16 cellular contexts compared by ENCODE assay signal in the genomic region with DNA sequence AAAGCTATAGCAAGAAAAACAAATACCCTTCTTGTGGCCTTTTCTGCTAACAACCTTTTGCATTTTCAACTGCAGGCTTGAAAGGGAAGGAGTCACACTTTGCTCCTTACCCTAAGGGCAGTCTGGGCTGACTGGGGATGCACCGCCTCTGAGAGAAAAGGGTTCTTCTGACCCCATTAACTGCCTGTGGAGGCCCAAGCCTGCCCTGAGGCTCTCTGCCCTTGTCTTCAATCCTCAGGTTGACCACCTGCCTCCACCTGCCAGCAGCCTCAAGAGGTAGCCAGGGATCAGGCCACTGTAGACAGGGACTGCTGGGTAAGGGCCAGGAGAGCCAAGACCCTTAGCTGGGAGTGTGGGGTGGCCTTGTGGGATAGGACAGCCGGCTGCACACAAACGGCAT.
DNase-seq lines count a peak whose midpoint lies in the region; ATAC-seq and TF ChIP-seq lines count a peak whose summit lies in the region.
"Had no signal": no experiment of that assay in that cellular context is flagged by ENCODE, and none has a peak within 500 bp of the region (broad histone marks: within the 10 kb centered on the region; RNA-seq: fewer than 3 reads in every experiment).

No MANE protein-coding gene starts in this region.

- H3K79me2 ChIP-seq in PC-3 (ENCODE audit: low read length) = no peaks in the 10 kb centered on the region

- H3K4me1 ChIP-seq in PC-3 (ENCODE audit: insufficient read depth, low read length) = peaks cover 4% of the 10 kb centered on the region; the same call in 1 of the 2 replicates
- H3K4me1 ChIP-seq: A549, Caco-2 had no signal

- peak overlapping the region; percentile 57 for H3K4me2 ChIP-seq in PC-3 (ENCODE audit: low read length)
- H3K4me2 ChIP-seq: A549 had no signal

- no peak overlapping the region for H3K4me3 Mint-ChIP-seq in osteocyte (ENCODE audit: unreplicated experiment)
- H3K4me3 Mint-ChIP-seq: CD4-positive, alpha-beta T cell; H9 had no signal

- 0 out of 2 replicates have a peak overlapping the region, but pooled peaks have one; percentile 2 for H2AFZ ChIP-seq in PC-3 (ENCODE audit: low read length)

- no peaks in the 10 kb centered on the region for H3K27me3 ChIP-seq in PC-3 (ENCODE audit: low read length)

- H3K4me1 Mint-ChIP-seq in osteocyte (ENCODE audit: unreplicated experiment) = no peaks in the 10 kb centered on the region

- no peak overlapping the region for H3K9ac ChIP-seq in PC-3 (ENCODE audit: low read length)

- BruUV-seq in PC-3 (replicated peaks; lab: Mats Ljungman, UMichigan) = no TSS peak

- POLR2A ChIA-PET in PC-3 (lab: Charles Lee; ENCODE audit: unreplicated experiment) = no interaction called here

- H4K20me1 ChIP-seq in PC-3 (ENCODE audit: low read length) = no peaks in the 10 kb centered on the region

- DNase-seq in NCI-H146 (lab: John Stamatoyannopoulos, UW) (peak; percentile 4), NCI-H146 treated with DMSO at 0.1 percent for 48 hours (lab: John Stamatoyannopoulos, UW; ENCODE audit: unreplicated experiment) (no peak), PC-3 (no peak), islet precursor cell (peak; percentile 86), osteocyte (ENCODE audit: extremely low spot score, unreplicated experiment) (peak; percentile 76), NK-92 (lab: John Stamatoyannopoulos, UW; ENCODE audit: unreplicated experiment) (no peak), EL (no peak)
- no peak for DNase-seq in effector CD4-positive, alpha-beta T cell
- DNase-seq: AML-193; Caco-2; CD4-positive, alpha-beta T cell; H9 had no signal

- no peaks in the 10 kb centered on the region for H3K9me3 ChIP-seq in PC-3 (ENCODE audit: low read length)
- H3K9me3 ChIP-seq: A549, Caco-2 had no signal

- H3K27me3 Mint-ChIP-seq in osteocyte (ENCODE audit: unreplicated experiment) = peaks cover 37% of the 10 kb centered on the region

- H3K36me3 Mint-ChIP-seq in osteocyte (ENCODE audit: unreplicated experiment) = no peaks in the 10 kb centered on the region

- no peak overlapping the region for H3K4me3 ChIP-seq in PC-3 (ENCODE audit: low read length)
- H3K4me3 ChIP-seq: A549, GM12878 had no signal

- no peaks in the 10 kb centered on the region for H3K9me2 ChIP-seq in PC-3 (replicated peaks; ENCODE audit: low read length)

- no peaks in the 10 kb centered on the region for H3K36me3 ChIP-seq in PC-3 (ENCODE audit: low read depth, low read length)

- H3K27ac Mint-ChIP-seq in osteocyte (ENCODE audit: unreplicated experiment) = no peak overlapping the region
- H3K27ac Mint-ChIP-seq: CD4-positive, alpha-beta T cell had no signal

- CTCF ChIA-PET in PC-3 (lab: Charles Lee) = no interaction called here

- TF ChIP-seq CTCF in PC-3 (conservative IDR thresholded peaks at IDR 0.05; ENCODE audit: low read depth, low read length) = no peak
- no peak for TF ChIP-seq CTCF in osteocyte (IDR thresholded peaks at IDR 0.05)

- ATAC-seq in PC-3 = no peak
- ATAC-seq: A549, GM12878 had no signal

- intact Hi-C loops in PC-3 (cut with micrococcal nuclease) = no loop called here

- H3K9me3 Mint-ChIP-seq in osteocyte (ENCODE audit: unreplicated experiment) = no peaks in the 10 kb centered on the region
- H3K9me3 Mint-ChIP-seq: CD4-positive, alpha-beta T cell; H9 had no signal

- no peaks in the 10 kb centered on the region for H3F3A ChIP-seq in PC-3 (ENCODE audit: low read length, unreplicated experiment)

- no peak overlapping the region for H3K27ac ChIP-seq in PC-3 (ENCODE audit: low read length)
- H3K27ac ChIP-seq: 22Rv1, A549, C4-2B had no signal

Comparison
In these comparisons a context has a peak if more than half of its experiments do, and no peak if none do; other contexts are left out.
1. DNase-seq: peak in NCI-H146 (single experiment), islet precursor cell (single experiment) and osteocyte (single experiment); none in NCI-H146 treated with DMSO at 0.1 percent for 48 hours (single experiment), PC-3 (single experiment), effector CD4-positive, alpha-beta T cell (single experiment), NK-92 (single experiment) and EL (single experiment).